8 cellular contexts compared by ENCODE assay signal in the genomic region with DNA sequence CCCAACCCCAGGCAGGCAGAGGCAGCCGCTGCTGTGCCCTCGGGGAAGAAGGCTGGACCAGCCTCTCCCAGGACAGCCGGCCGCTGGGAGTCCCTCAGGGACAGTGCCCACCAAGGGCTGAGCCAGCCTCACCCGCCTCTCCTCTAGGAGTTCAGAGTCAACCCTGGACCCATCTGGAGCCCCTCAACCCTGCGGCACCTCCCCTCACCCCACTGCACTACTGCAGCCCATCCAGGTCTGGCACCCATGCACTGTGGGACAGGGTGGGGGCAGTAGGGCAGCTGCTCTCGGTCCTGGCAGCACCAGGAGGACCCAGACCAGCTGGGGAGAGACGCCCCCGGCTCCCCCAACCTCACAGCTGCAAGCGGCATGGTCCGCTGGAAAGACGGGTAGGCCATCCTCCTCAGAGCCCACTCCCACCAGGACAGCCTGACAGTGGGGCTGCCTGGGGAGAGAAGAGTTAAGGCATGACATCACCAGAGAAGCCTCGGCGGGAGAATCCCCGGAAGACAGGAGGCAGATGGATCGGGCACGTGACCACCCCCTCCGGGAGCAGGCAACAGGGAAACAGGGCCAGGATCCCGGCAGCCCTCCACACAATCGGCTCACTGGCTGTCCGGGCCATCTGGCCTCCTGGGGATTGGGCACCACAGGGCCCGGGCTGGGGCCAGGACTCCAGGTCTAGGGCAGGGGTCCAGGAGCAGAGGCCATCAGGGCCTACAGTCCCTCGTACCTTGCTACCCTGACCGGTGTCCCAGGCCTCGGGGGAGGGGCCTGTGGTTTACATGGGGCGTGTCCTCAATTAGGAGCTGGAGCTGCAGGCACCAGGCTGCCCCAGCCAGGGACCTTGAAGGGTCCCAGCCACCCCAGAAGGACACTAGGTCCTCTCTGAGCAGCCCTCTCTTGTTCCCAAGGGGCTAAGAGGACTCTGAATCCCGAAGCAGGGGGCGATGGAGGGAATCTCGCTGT. TPM values are rescaled to one million over a fixed set of nuclear protein-coding genes. Genes with fewer than 3 reads are reported as not detected.
A peak's percentile ranks its signal among the peaks of the same experiment; 100 is the strongest.
DNase-seq lines count a peak whose midpoint lies in the region; ATAC-seq and TF ChIP-seq lines count a peak whose summit lies in the region.

No MANE protein-coding gene starts in this region.

- no peak for ATAC-seq in effector memory CD8-positive, alpha-beta T cell (replicated peaks)
- no peak for ATAC-seq in memory B cell (ENCODE audit: low read depth)
- ATAC-seq in thoracic aorta (ENCODE audit: insufficient number of reproducible peaks, low FRiP score, low read depth), result no peak
- no peak for ATAC-seq in GM21515 (IDR thresholded peaks at IDR 0.05; ENCODE audit: unreplicated experiment)
- ATAC-seq in HG03108 (IDR thresholded peaks at IDR 0.05; ENCODE audit: unreplicated experiment), result no peak

- DNase-seq in AG04449 (ENCODE audit: low read depth, low spot score), result no peak
- peak; percentile 74 for DNase-seq in HCEC 1CT
- DNase-seq in RPMI8226, result peak; percentile 76
- DNase-seq in effector memory CD8-positive, alpha-beta T cell, result no peak
- DNase-seq in memory B cell (ENCODE audit: low spot score in 2 of 2), result no peak
- no peak for DNase-seq in thoracic aorta (ENCODE audit: low spot score)

- CTCF ChIA-PET in AG04449 (lab: Yijun Ruan, JAX), result interaction anchor here (0.9 to 2.1 kb wide), 7 partner anchors 14 to 183 kb away, joined by 3 to 16 read pairs (median 4); partner anchors contain the start of gene UBE2J2

- TF ChIP-seq CTCF in AG04449 (IDR thresholded peaks at IDR 0.05; ENCODE audit: insufficient read depth, low read length, missing control alignments), result no peak
- TF ChIP-seq CTCF in thoracic aorta (IDR thresholded peaks at IDR 0.05), result no peak

- peaks cover 17 to 20% of the 10 kb centered on the region in 2 donors for H3K4me1 Mint-ChIP-seq in effector memory CD8-positive, alpha-beta T cell (ENCODE audit: low read depth in 2 of 2)
- peaks cover 21% of the 10 kb centered on the region for H3K4me1 Mint-ChIP-seq in memory B cell

- peaks cover 19% of the 10 kb centered on the region for H3K36me3 Mint-ChIP-seq in effector memory CD8-positive, alpha-beta T cell (ENCODE audit: insufficient read depth)
- H3K36me3 Mint-ChIP-seq in memory B cell, result no peaks in the 10 kb centered on the region

- H3K9me3 ChIP-seq in thoracic aorta, result no peaks in the 10 kb centered on the region

- peak overlapping the region in 1 of 2 donors; percentile 78 for H3K27ac Mint-ChIP-seq in effector memory CD8-positive, alpha-beta T cell
- H3K27ac Mint-ChIP-seq in memory B cell, result no peak overlapping the region

- peaks cover 29 to 38% of the 10 kb centered on the region in 2 donors for H3K4me1 ChIP-seq in thoracic aorta (ENCODE audit: control insufficient read depth in 1 of 2, low read depth in 2 of 2)

- no peak overlapping the region for H3K27ac ChIP-seq in thoracic aorta

- H3K4me3 Mint-ChIP-seq in effector memory CD8-positive, alpha-beta T cell, result peak overlapping the region; percentile 80 to 84
- peak overlapping the region; percentile 84 for H3K4me3 Mint-ChIP-seq in memory B cell

- no peaks in the 10 kb centered on the region for H3K27me3 ChIP-seq in thoracic aorta (replicated peaks; ENCODE audit: insufficient read depth)

- POLR2A ChIA-PET in AG04449 (lab: Yijun Ruan, JAX), result interaction anchor here (0.6 to 1.3 kb wide), 5 partner anchors 10 to 71 kb away, joined by 3 to 4 read pairs (median 4); partner anchors contain the start of gene AURKAIP1

- H3K4me3 ChIP-seq in AG04449 (ENCODE audit: low read depth, low read length), result peak overlapping the region; percentile 68
- peak overlapping the region; percentile 88 for H3K4me3 ChIP-seq in thoracic aorta

- no peaks in the 10 kb centered on the region for H3K36me3 ChIP-seq in thoracic aorta

- H3K9me3 Mint-ChIP-seq in effector memory CD8-positive, alpha-beta T cell, result no peaks in the 10 kb centered on the region
- no peaks in the 10 kb centered on the region for H3K9me3 Mint-ChIP-seq in memory B cell

- no peaks in the 10 kb centered on the region for H3K27me3 Mint-ChIP-seq in effector memory CD8-positive, alpha-beta T cell
- H3K27me3 Mint-ChIP-seq in memory B cell, result no peaks in the 10 kb centered on the region

RNA-seq across cellular contexts. Expression of gene ACAP3, which starts 3.1 kb away (rescaled TPM):
- 100 to 1,000 TPM in 1 of 2 donors, 10 to 100 TPM in 1; 41.6 to 121 TPM for total RNA-seq in thoracic aorta

RNA-seq across cellular contexts. Expression of gene PUSL1, which starts 3.8 kb away (rescaled TPM):
- total RNA-seq in thoracic aorta, result 10 to 100 TPM; 22.1 to 22.6 TPM

RNA-seq across cellular contexts. Expression of gene INTS11, which starts 19.8 kb away (rescaled TPM):
- 100 to 1,000 TPM; 192 to 195 TPM for total RNA-seq in thoracic aorta

RNA-seq across cellular contexts. Expression of gene CPTP, which starts 20.0 kb away (rescaled TPM):
- total RNA-seq in thoracic aorta, result 10 to 100 TPM; 16.4 to 26.3 TPM

RNA-seq across cellular contexts. Expression of gene SCNN1D, which starts 24.4 kb away (rescaled TPM):
- 10 to 100 TPM in 1 of 2 donors, 1 to 10 TPM in 1; 1.8 to 10.3 TPM for total RNA-seq in thoracic aorta

Comparison
In these comparisons a context has a peak if more than half of its experiments do, and no peak if none do; other contexts are left out.
1. DNase-seq: peak in HCEC 1CT (single experiment) and RPMI8226 (single experiment); none in AG04449 (single experiment), effector memory CD8-positive, alpha-beta T cell (0 of 3), memory B cell (0 of 2) and thoracic aorta (single experiment).